Comparison of ENCODE assay signal across 9 cellular contexts in the genomic region with DNA sequence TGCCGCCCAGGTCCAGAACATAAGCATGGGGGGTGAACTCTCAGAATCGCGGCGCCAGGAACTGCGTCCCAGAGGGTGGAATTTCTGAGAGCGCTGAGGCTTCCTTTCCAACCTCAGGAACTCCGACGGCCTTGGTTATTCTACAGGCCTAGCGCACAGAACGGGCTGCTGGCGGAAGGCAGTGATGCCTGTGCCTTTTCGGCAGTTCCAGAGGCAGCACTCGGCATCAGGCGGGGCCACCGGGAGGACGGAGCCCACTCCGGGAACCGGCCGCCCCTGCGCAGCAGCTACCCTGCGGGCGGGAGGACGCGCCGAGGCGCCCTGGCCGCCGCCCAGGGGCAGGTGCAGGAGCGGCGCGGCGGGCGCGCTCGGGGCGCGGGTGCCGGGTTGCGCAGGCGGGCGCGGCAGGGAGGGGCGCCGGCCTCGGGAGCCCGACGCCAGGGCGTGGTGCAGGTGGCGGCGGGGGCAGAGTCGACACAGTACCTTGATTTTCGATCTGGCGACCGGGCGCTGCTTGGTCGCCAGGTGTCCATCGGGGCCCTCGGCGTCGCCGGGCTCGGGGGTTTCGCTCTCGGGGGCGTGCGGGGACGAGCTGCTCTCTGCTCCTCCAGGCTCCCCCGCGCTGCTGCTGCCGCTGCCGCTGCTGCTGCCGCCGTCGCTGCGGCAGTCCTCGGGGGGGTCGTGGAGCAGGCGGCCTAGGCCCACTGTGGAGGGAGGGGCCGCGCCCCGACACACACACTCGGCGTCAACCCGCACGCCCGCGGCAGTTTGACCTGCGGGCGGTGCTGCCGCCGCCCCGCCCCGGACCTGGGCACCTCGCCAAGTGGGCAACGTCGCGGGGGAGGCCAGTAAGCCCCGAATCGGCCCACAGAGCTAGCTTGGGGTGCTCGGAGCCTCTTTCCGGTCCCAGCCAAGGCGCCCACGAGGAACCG. TPM values are rescaled to one million over a fixed set of nuclear protein-coding genes. Genes with fewer than 3 reads are reported as not detected.
DNase-seq lines count a peak whose midpoint lies in the region; ATAC-seq and TF ChIP-seq lines count a peak whose summit lies in the region.
"Had no signal": no experiment of that assay in that cellular context is flagged by ENCODE, and none has a peak within 500 bp of the region (broad histone marks: within the 10 kb centered on the region; RNA-seq: fewer than 3 reads in every experiment).

No MANE protein-coding gene starts in this region.

- H3K9me3 ChIP-seq in iPS-18a (ENCODE audit: control insufficient read depth, low read depth, low read length) (no peaks in the 10 kb centered on the region), OCI-LY7 (ENCODE audit: low read length) (no peaks in the 10 kb centered on the region)

- H3K36me3 Mint-ChIP-seq in CD14-positive monocyte: peaks cover 0 to 6% of the 10 kb centered on the region in 2 donors
- peaks cover 0 to 2% of the 10 kb centered on the region in 2 donors for H3K36me3 Mint-ChIP-seq in stimulated activated naive B cell treated with anti-CD40 and anti-IgM and Interleukin-4, amounts not matched to agents 10 μg/mL and 1 μg/mL and 100 μg/mL, for 72 hours

- H3K36me3 ChIP-seq in iPS-18a (ENCODE audit: control insufficient read depth, low read depth, low read length) (no peaks in the 10 kb centered on the region), OCI-LY7 (ENCODE audit: insufficient read depth, low read length) (no peaks in the 10 kb centered on the region)

- H3K79me2 ChIP-seq in OCI-LY7 (ENCODE audit: insufficient read depth, low read depth, low read length): no peaks in the 10 kb centered on the region

- peak overlapping the region in 1 of 7 donors; percentile 35 for H3K27ac Mint-ChIP-seq in CD14-positive monocyte
- peak overlapping the region; percentile 75 for H3K27ac Mint-ChIP-seq in stimulated activated naive B cell treated with anti-CD40 and anti-IgM and Interleukin-4, amounts not matched to agents 10 μg/mL and 1 μg/mL and 100 μg/mL, for 72 hours

- ATAC-seq in stimulated activated naive B cell treated with anti-CD40 and anti-IgM and Interleukin-4, amounts not matched to agents 10 μg/mL and 1 μg/mL and 100 μg/mL, for 72 hours (replicated peaks): peak; percentile 46 to 60
- no peak for ATAC-seq in HG02759 (IDR thresholded peaks at IDR 0.05; ENCODE audit: unreplicated experiment)

- H3K4me1 ChIP-seq in iPS-18a (ENCODE audit: control insufficient read depth, low read depth, low read length): peaks cover 4% of the 10 kb centered on the region
- no peaks in the 10 kb centered on the region for H3K4me1 ChIP-seq in OCI-LY7 (ENCODE audit: insufficient read depth, low read length, poor library complexity, severe bottlenecking)

- no peak overlapping the region for H3K4me2 ChIP-seq in OCI-LY7 (ENCODE audit: low read length)

- H3K9ac ChIP-seq in iPS-18a (ENCODE audit: low read length): no peak overlapping the region

- POLR2A ChIA-PET in OCI-LY7 (lab: Charles Lee): no interaction called here

- H3K27ac ChIP-seq in iPS-18a (ENCODE audit: low read length) (no peak overlapping the region), OCI-LY7 (ENCODE audit: low read depth, low read length, poor library complexity, severe bottlenecking) (no peak overlapping the region)

- DNase-seq in CD14-positive monocyte (ENCODE audit: low spot score) (no peak), HuH-7.5 (ENCODE audit: low spot score) (peak; percentile 51), erythroblast (lab: John Stamatoyannopoulos, UW) (no peak), OCI-LY7 (ENCODE audit: low spot score) (no peak)
- peak; percentile 25 to 40 for DNase-seq in activated T-cell treated with anti-CD3 and anti-CD28 coated beads, Interleukin-2, amount 50 U/mL, for 48 hours
- DNase-seq in stimulated activated naive B cell treated with anti-CD40 and anti-IgM and Interleukin-4, amounts not matched to agents 10 μg/mL and 1 μg/mL and 100 μg/mL, for 72 hours: no peak

- H4K20me1 ChIP-seq in OCI-LY7 (ENCODE audit: insufficient read depth, low read length): no peaks in the 10 kb centered on the region

- no TSS peak for BruUV-seq in OCI-LY7 (replicated peaks; lab: Mats Ljungman, UMichigan)

- CTCF ChIA-PET in OCI-LY7 (lab: Charles Lee; ENCODE audit: unreplicated experiment): no interaction called here

- H3K4me3 Mint-ChIP-seq in CD14-positive monocyte: peak overlapping the region; percentile 79 to 88
- H3K4me3 Mint-ChIP-seq in stimulated activated naive B cell treated with anti-CD40 and anti-IgM and Interleukin-4, amounts not matched to agents 10 μg/mL and 1 μg/mL and 100 μg/mL, for 72 hours: peak overlapping the region; percentile 79 to 83

- TF ChIP-seq CTCF in CD14-positive monocyte (IDR thresholded peaks at IDR 0.05) (no peak), OCI-LY7 (conservative IDR thresholded peaks at IDR 0.05; ENCODE audit: low read length) (no peak)

- peaks cover 48% of the 10 kb centered on the region for H3K4me1 Mint-ChIP-seq in CD14-positive monocyte
- H3K4me1 Mint-ChIP-seq in stimulated activated naive B cell treated with anti-CD40 and anti-IgM and Interleukin-4, amounts not matched to agents 10 μg/mL and 1 μg/mL and 100 μg/mL, for 72 hours: peaks cover 11 to 31% of the 10 kb centered on the region in 2 donors

- intact Hi-C loops in CD14-positive monocyte (cut with micrococcal nuclease) (loop anchor here in 1 of 2 donors (5.0 to 10.0 kb wide), 2 partner anchors 78 to 231 kb away; a partner anchor contains a TSS), OCI-LY7 (cut with micrococcal nuclease; ENCODE audit: unreplicated experiment) (no loop called here)

- no peak overlapping the region for H2AFZ ChIP-seq in OCI-LY7 (ENCODE audit: low read length)

- peak overlapping the region; percentile 59 for H3K4me3 ChIP-seq in iPS-18a (ENCODE audit: low read length)
- no peak overlapping the region for H3K4me3 ChIP-seq in OCI-LY7 (ENCODE audit: low read depth, low read length, poor library complexity, severe bottlenecking)

- peaks cover 71% of the 10 kb centered on the region for H3K27me3 ChIP-seq in iPS-18a (ENCODE audit: control insufficient read depth, insufficient read depth, low read length)

- TF ChIP-seq POLR2A in erythroblast (IDR thresholded peaks at IDR 0.05; ENCODE audit: low read length): no peak

- H3K9me3 Mint-ChIP-seq in CD14-positive monocyte: peaks cover 0 to 30% (median 10%) of the 10 kb centered on the region in 7 donors
- no peaks in the 10 kb centered on the region for H3K9me3 Mint-ChIP-seq in stimulated activated naive B cell treated with anti-CD40 and anti-IgM and Interleukin-4, amounts not matched to agents 10 μg/mL and 1 μg/mL and 100 μg/mL, for 72 hours

- peaks cover 65 to 75% (median 74%) of the 10 kb centered on the region in 3 donors for H3K27me3 Mint-ChIP-seq in CD14-positive monocyte (ENCODE audit: low read depth in 3 of 3)
- H3K27me3 Mint-ChIP-seq in stimulated activated naive B cell treated with anti-CD40 and anti-IgM and Interleukin-4, amounts not matched to agents 10 μg/mL and 1 μg/mL and 100 μg/mL, for 72 hours: peaks cover 58 to 76% of the 10 kb centered on the region in 2 donors

- no peaks in the 10 kb centered on the region for H3K9me2 ChIP-seq in OCI-LY7 (ENCODE audit: insufficient read depth, low read length)

RNA-seq across cellular contexts. Expression of a gene that starts 1.3 kb away (rescaled TPM):
- not detected for polyA plus RNA-seq in CD14-positive monocyte
- total RNA-seq in OCI-LY7 (2014; rRNA removed; shearing (Covaris generic)): not detected in 2 replicates
- not detected in 2 replicates for total RNA-seq in OCI-LY7 (2022)
- total RNA-seq: glomerular endothelial cell had no signal

Comparison
In these comparisons a context has a peak if more than half of its experiments do, and no peak if none do; other contexts are left out.
1. DNase-seq: peak in HuH-7.5 (single experiment) and activated T-cell treated with anti-CD3 and anti-CD28 coated beads, Interleukin-2, amount 50 U/mL, for 48 hours (2 of 2); none in CD14-positive monocyte (single experiment), stimulated activated naive B cell treated with anti-CD40 and anti-IgM and Interleukin-4, amounts not matched to agents 10 μg/mL and 1 μg/mL and 100 μg/mL, for 72 hours (single experiment), erythroblast (0 of 2) and OCI-LY7 (single experiment).